In genomic region chr2:119941388-119941787, GRCh38 we compare ENCODE assay signal across 26 cellular contexts.
"Had no signal": no experiment of that assay in that cellular context is flagged by ENCODE, and none has a peak within 500 bp of the region (broad histone marks: within the 10 kb centered on the region; RNA-seq: fewer than 3 reads in every experiment).

No MANE protein-coding gene starts in this region.

- H3K4me3 ChIP-seq: cardiac muscle cell, SK-N-MC had no signal

- ATAC-seq: activated CD8-positive, alpha-beta memory T cell treated with anti-CD3 and anti-CD28 coated beads, Interleukin-2, amount 10 ng/mL, durations not matched to agents 7 days and 5 days; activated T-cell treated with anti-CD3 and anti-CD28 coated beads, Interleukin-2, amount 50 U/mL, for 4 hours; activated T-helper 17 cell treated with anti-CD3 and anti-CD28 coated beads, Interleukin-2, amount 50 U/mL, for 72 hours; Panc1; Right ventricle myocardium inferior; WTC11 had no signal

- H3K4me1 Mint-ChIP-seq: WTC11 had no signal

- H3K27me3 Mint-ChIP-seq: activated CD8-positive, alpha-beta memory T cell treated with anti-CD3 and anti-CD28 coated beads, Interleukin-2, amount 10 ng/mL, durations not matched to agents 7 days and 5 days; activated naive CD4-positive, alpha-beta T cell treated with anti-CD3 and anti-CD28 coated beads, Interleukin-2, amount 10 ng/mL, durations not matched to agents 7 days and 5 days; activated naive CD8-positive, alpha-beta T cell treated with anti-CD3 and anti-CD28 coated beads for 36 hours; activated T-helper 17 cell treated with anti-CD3 and anti-CD28 coated beads, Interleukin-2, amount 50 U/mL, for 72 hours had no signal

- DNase-seq: activated CD4-positive, alpha-beta T cell treated with anti-CD3 and anti-CD28 coated beads for 48 hours; activated CD4-positive, alpha-beta T cell treated with anti-CD3 and anti-CD28 coated beads, Interleukin-2, amount 50 U/mL, for 4 hours; activated CD4-positive, CD25-positive, alpha-beta regulatory T cell treated with anti-CD3 and anti-CD28 coated beads, Interleukin-2, amount 50 U/mL, for 72 hours; activated CD8-positive, alpha-beta memory T cell treated with anti-CD3 and anti-CD28 coated beads, Interleukin-2, amount 10 ng/mL, durations not matched to agents 7 days and 5 days; activated gamma-delta T cell treated with Interleukin-2 at 50 U/mL for 16 hours; activated naive CD4-positive, alpha-beta T cell treated with anti-CD3 and anti-CD28 coated beads, Interleukin-2, amount 10 ng/mL, durations not matched to agents 7 days and 5 days; activated naive CD8-positive, alpha-beta T cell treated with anti-CD3 and anti-CD28 coated beads for 36 hours; activated T-cell treated with anti-CD3 and anti-CD28 coated beads, Interleukin-2, amount 50 U/mL, for 4 hours; brain microvascular endothelial cell; cerebellar nuclear complex; NCI-H1092; NCI-H1417; NCI-H1930; NCI-H2171; NCI-H226; NCI-H774; NK-92 treated with Interleukin-12 subunit alpha and Interleukin-12 subunit beta, amount 100 ng/mL, for 24 hours; OCI-M1; RPMI8226; T-helper 9 cell had no signal

- H3K27ac Mint-ChIP-seq: activated CD8-positive, alpha-beta memory T cell treated with anti-CD3 and anti-CD28 coated beads, Interleukin-2, amount 10 ng/mL, durations not matched to agents 7 days and 5 days; activated naive CD4-positive, alpha-beta T cell treated with anti-CD3 and anti-CD28 coated beads, Interleukin-2, amount 10 ng/mL, durations not matched to agents 7 days and 5 days; activated naive CD8-positive, alpha-beta T cell treated with anti-CD3 and anti-CD28 coated beads for 36 hours; activated T-helper 17 cell treated with anti-CD3 and anti-CD28 coated beads, Interleukin-2, amount 50 U/mL, for 72 hours; WTC11 had no signal

- H3K9me3 Mint-ChIP-seq: activated T-cell treated with anti-CD3 and anti-CD28 coated beads, Interleukin-2, amount 50 U/mL, for 4 hours; activated T-helper 17 cell treated with anti-CD3 and anti-CD28 coated beads, Interleukin-2, amount 50 U/mL, for 72 hours; WTC11 had no signal

- H3K4me3 Mint-ChIP-seq: activated CD8-positive, alpha-beta memory T cell treated with anti-CD3 and anti-CD28 coated beads, Interleukin-2, amount 10 ng/mL, durations not matched to agents 7 days and 5 days; activated naive CD4-positive, alpha-beta T cell treated with anti-CD3 and anti-CD28 coated beads, Interleukin-2, amount 10 ng/mL, durations not matched to agents 7 days and 5 days; activated naive CD8-positive, alpha-beta T cell treated with anti-CD3 and anti-CD28 coated beads for 36 hours; activated T-cell treated with anti-CD3 and anti-CD28 coated beads, Interleukin-2, amount 50 U/mL, for 4 hours; activated T-helper 17 cell treated with anti-CD3 and anti-CD28 coated beads, Interleukin-2, amount 50 U/mL, for 72 hours; WTC11 had no signal

- H3K27ac ChIP-seq: brain microvascular endothelial cell, cardiac muscle cell, SK-N-MC had no signal

- H3K27me3 ChIP-seq: brain microvascular endothelial cell, cardiac muscle cell had no signal
